Comparison of ENCODE assay signal across 1 cellular context in the genomic region with DNA sequence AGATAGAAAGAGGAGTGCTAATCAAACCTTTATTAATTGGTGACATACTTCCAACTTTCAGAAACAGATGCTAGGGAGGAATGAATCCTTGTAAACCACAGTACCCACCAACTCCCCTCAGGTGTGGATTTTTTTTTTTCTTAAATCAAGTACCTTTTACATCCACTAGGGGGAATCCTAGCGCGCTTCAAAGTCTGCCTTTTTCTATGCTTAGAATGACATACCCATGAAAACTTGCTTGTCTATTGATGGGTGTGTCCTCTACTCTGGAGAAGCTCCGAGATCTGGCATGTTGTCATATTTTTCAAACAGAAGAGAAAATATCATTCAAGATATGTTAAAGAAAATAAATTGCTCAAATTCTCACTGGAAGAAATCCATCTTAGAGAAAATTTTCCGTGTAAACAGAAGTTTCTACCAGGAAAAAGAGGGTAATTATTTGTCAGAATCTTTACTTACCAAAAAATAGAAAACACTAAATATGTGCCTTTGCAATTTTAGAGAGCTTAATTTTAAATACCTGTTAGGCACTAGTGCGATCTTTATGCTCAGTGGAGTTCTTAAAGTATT.
TF ChIP-seq lines count a peak whose summit lies in the region.

No MANE protein-coding gene starts in this region.

TF ChIP-seq in K562, 482 proteins besides CTCF, POLR2A, EP300 and RAD21 (continued from another document):
- TF ChIP-seq ZNF184 (CRISPR knock-in tag; IDR thresholded peaks at IDR 0.05) (no peak), ATF7 (IDR thresholded peaks at IDR 0.05) (0 out of 2 replicates have a peak, but pooled peaks have one; percentile 19), HCFC1 (IDR thresholded peaks at IDR 0.05; ENCODE audit: low read depth, low read length) (no peak), SPI1 (IDR thresholded peaks at IDR 0.05; ENCODE audit: borderline replicate concordance, low read depth, low read length) (no peak), ARID1B (IDR thresholded peaks at IDR 0.05) (no peak), TCF7L2 (IDR thresholded peaks at IDR 0.05; ENCODE audit: low read depth, low read length) (no peak), NR2C1 (IDR thresholded peaks at IDR 0.05) (no peak), NR2C1 (tag; IDR thresholded peaks at IDR 0.05) (no peak), ZNF384 (IDR thresholded peaks at IDR 0.05; ENCODE audit: low read depth, low read length) (peak; percentile 90), EP400 (IDR thresholded peaks at IDR 0.05) (no peak), KLF13 (tag; IDR thresholded peaks at IDR 0.05; ENCODE audit: borderline replicate concordance, low read depth) (0 out of 2 replicates have a peak, but pooled peaks have one; percentile 45), PCBP2 (IDR thresholded peaks at IDR 0.05; ENCODE audit: low read depth, low read length, poor library complexity, severe bottlenecking) (no peak)
- TF ChIP-seq, protein P1, sequence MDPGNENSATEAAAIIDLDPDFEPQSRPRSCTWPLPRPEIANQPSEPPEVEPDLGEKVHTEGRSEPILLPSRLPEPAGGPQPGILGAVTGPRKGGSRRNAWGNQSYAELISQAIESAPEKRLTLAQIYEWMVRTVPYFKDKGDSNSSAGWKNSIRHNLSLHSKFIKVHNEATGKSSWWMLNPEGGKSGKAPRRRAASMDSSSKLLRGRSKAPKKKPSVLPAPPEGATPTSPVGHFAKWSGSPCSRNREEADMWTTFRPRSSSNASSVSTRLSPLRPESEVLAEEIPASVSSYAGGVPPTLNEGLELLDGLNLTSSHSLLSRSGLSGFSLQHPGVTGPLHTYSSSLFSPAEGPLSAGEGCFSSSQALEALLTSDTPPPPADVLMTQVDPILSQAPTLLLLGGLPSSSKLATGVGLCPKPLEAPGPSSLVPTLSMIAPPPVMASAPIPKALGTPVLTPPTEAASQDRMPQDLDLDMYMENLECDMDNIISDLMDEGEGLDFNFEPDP (CRISPR knock-in tag; IDR thresholded peaks at IDR 0.05): no peak
- TF ChIP-seq, protein P2, sequence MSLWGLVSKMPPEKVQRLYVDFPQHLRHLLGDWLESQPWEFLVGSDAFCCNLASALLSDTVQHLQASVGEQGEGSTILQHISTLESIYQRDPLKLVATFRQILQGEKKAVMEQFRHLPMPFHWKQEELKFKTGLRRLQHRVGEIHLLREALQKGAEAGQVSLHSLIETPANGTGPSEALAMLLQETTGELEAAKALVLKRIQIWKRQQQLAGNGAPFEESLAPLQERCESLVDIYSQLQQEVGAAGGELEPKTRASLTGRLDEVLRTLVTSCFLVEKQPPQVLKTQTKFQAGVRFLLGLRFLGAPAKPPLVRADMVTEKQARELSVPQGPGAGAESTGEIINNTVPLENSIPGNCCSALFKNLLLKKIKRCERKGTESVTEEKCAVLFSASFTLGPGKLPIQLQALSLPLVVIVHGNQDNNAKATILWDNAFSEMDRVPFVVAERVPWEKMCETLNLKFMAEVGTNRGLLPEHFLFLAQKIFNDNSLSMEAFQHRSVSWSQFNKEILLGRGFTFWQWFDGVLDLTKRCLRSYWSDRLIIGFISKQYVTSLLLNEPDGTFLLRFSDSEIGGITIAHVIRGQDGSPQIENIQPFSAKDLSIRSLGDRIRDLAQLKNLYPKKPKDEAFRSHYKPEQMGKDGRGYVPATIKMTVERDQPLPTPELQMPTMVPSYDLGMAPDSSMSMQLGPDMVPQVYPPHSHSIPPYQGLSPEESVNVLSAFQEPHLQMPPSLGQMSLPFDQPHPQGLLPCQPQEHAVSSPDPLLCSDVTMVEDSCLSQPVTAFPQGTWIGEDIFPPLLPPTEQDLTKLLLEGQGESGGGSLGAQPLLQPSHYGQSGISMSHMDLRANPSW (CRISPR knock-in tag; IDR thresholded peaks at IDR 0.05): no peak
- TF ChIP-seq, protein P3, sequence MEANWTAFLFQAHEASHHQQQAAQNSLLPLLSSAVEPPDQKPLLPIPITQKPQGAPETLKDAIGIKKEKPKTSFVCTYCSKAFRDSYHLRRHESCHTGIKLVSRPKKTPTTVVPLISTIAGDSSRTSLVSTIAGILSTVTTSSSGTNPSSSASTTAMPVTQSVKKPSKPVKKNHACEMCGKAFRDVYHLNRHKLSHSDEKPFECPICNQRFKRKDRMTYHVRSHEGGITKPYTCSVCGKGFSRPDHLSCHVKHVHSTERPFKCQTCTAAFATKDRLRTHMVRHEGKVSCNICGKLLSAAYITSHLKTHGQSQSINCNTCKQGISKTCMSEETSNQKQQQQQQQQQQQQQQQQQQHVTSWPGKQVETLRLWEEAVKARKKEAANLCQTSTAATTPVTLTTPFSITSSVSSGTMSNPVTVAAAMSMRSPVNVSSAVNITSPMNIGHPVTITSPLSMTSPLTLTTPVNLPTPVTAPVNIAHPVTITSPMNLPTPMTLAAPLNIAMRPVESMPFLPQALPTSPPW (CRISPR knock-in tag; IDR thresholded peaks at IDR 0.05): no peak
- TF ChIP-seq, protein P4, sequence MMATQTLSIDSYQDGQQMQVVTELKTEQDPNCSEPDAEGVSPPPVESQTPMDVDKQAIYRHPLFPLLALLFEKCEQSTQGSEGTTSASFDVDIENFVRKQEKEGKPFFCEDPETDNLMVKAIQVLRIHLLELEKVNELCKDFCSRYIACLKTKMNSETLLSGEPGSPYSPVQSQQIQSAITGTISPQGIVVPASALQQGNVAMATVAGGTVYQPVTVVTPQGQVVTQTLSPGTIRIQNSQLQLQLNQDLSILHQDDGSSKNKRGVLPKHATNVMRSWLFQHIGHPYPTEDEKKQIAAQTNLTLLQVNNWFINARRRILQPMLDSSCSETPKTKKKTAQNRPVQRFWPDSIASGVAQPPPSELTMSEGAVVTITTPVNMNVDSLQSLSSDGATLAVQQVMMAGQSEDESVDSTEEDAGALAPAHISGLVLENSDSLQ (IDR thresholded peaks at IDR 0.05): peak; percentile 35; the same call in 1 of the 2 replicates
- TF ChIP-seq, protein P5, sequence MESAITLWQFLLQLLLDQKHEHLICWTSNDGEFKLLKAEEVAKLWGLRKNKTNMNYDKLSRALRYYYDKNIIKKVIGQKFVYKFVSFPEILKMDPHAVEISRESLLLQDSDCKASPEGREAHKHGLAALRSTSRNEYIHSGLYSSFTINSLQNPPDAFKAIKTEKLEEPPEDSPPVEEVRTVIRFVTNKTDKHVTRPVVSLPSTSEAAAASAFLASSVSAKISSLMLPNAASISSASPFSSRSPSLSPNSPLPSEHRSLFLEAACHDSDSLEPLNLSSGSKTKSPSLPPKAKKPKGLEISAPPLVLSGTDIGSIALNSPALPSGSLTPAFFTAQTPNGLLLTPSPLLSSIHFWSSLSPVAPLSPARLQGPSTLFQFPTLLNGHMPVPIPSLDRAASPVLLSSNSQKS (CRISPR knock-in tag; IDR thresholded peaks at IDR 0.05): no peak
